Comparison of ENCODE assay signal across 8 cellular contexts in genomic region chr20:17648782-17649730, GRCh38. TPM values are rescaled to one million over a fixed set of nuclear protein-coding genes. Genes with fewer than 3 reads are reported as not detected.
DNase-seq lines count a peak whose midpoint lies in the region; ATAC-seq lines count a peak whose summit lies in the region.

No MANE protein-coding gene starts in this region.

- WGBS in mesenchymal stem cell, result 67% methylated on average over 17 of the region's 20 CpGs

- H3K9me3 ChIP-seq in mesenchymal stem cell (ENCODE audit: control insufficient read depth, low read length), result no peaks in the 10 kb centered on the region

- H2AK5ac ChIP-seq in mesenchymal stem cell (ENCODE audit: low read length, severe bottlenecking), result no peak overlapping the region

- peak overlapping the region in 1 of 2 experiments; percentile 52 for H3K18ac ChIP-seq in mesenchymal stem cell (ENCODE audit: low read depth in 1 of 2, low read length in 2 of 2)

- H3K14ac ChIP-seq in mesenchymal stem cell (ENCODE audit: low read length in 2 of 2), result no peak overlapping the region

- no peak overlapping the region for H3K23ac ChIP-seq in mesenchymal stem cell (ENCODE audit: low read length in 2 of 2)

- H3K4me3 Mint-ChIP-seq in activated CD4-positive, alpha-beta T cell treated with anti-CD3 and anti-CD28 coated beads for 36 hours, result no peak overlapping the region

- no peak overlapping the region for H3K4ac ChIP-seq in mesenchymal stem cell (ENCODE audit: low read depth in 1 of 2, low read length in 2 of 2)

- no peak overlapping the region for H3K4me2 ChIP-seq in mesenchymal stem cell (ENCODE audit: low read length, poor library complexity, severe bottlenecking)

- no peak overlapping the region for H4K8ac ChIP-seq in mesenchymal stem cell (ENCODE audit: low read length)

- peaks cover 13% of the 10 kb centered on the region for H3K79me1 ChIP-seq in mesenchymal stem cell (replicated peaks; ENCODE audit: low read length, poor library complexity, severe bottlenecking)

- peak; percentile 60 for DNase-seq in activated CD4-positive, alpha-beta T cell treated with anti-CD3 and anti-CD28 coated beads for 36 hours
- no peak for DNase-seq in activated CD4-positive, alpha-beta T cell treated with anti-CD3 and anti-CD28 coated beads for 1 hour
- DNase-seq in NCI-H510A treated with DMSO at 0.1 percent for 48 hours (lab: John Stamatoyannopoulos, UW) (peak; percentile 91), T47D (ENCODE audit: low read depth in 1 of 2, low spot score in 1 of 2) (peak; percentile 54 to 55), mesenchymal stem cell (peak; percentile 57)

- H3K27me3 ChIP-seq in mesenchymal stem cell (ENCODE audit: control insufficient read depth in 1 of 2, insufficient read depth in 1 of 2, low read length in 2 of 2), result no peaks in the 10 kb centered on the region

- no peak overlapping the region for H2BK120ac ChIP-seq in mesenchymal stem cell (ENCODE audit: low read depth, low read length)

- no peak overlapping the region for H2BK15ac ChIP-seq in mesenchymal stem cell (ENCODE audit: low read depth, poor library complexity, severe bottlenecking)

- in situ Hi-C loops in T47D (cut with HindIII; ENCODE audit: low pct_unique_long_range_greater_than_20kb, low sequenced_read_pairs), result no loop called here

- H2BK12ac ChIP-seq in mesenchymal stem cell (ENCODE audit: low read length in 2 of 2), result no peak overlapping the region

- H3K4me3 ChIP-seq in mesenchymal stem cell (ENCODE audit: insufficient read depth in 1 of 2, low read depth in 1 of 2, low read length in 2 of 2), result no peak overlapping the region

- peaks cover 28 to 67% of the 10 kb centered on the region in 2 experiments for H3K36me3 ChIP-seq in mesenchymal stem cell (ENCODE audit: control insufficient read depth in 1 of 2, insufficient read depth in 2 of 2, low read depth in 1 of 2, low read length in 2 of 2)

- H3K4me1 Mint-ChIP-seq in activated CD4-positive, alpha-beta T cell treated with anti-CD3 and anti-CD28 coated beads for 36 hours, result peaks cover 7% of the 10 kb centered on the region

- CTCF ChIA-PET in activated CD4-positive, alpha-beta T cell treated with anti-CD3 and anti-CD28 coated beads for 36 hours (lab: Charles Lee), result interaction anchor here (0.9 kb wide), 2 partner anchors 34 to 262 kb away, joined by 3 to 5 read pairs; no protein-coding TSS in a partner anchor

- no peak overlapping the region for H3K27ac ChIP-seq in mesenchymal stem cell (ENCODE audit: low read length, poor library complexity, severe bottlenecking)

- H3K9me3 Mint-ChIP-seq in activated CD4-positive, alpha-beta T cell treated with anti-CD3 and anti-CD28 coated beads for 36 hours (ENCODE audit: low read depth), result no peaks in the 10 kb centered on the region

- no peaks in the 10 kb centered on the region for H3K27me3 Mint-ChIP-seq in activated CD4-positive, alpha-beta T cell treated with anti-CD3 and anti-CD28 coated beads for 36 hours

- H3K27ac Mint-ChIP-seq in activated CD4-positive, alpha-beta T cell treated with anti-CD3 and anti-CD28 coated beads for 36 hours, result no peak overlapping the region

- intact Hi-C loops in activated CD4-positive, alpha-beta T cell treated with anti-CD3 and anti-CD28 coated beads for 36 hours (cut with DNase I, micrococcal nuclease), result loop anchor here in 1 of 2 experiments (1.0 kb wide), 1 partner anchor 112 kb away; no protein-coding TSS in a partner anchor

- H2BK5ac ChIP-seq in mesenchymal stem cell (ENCODE audit: low read depth, low read length, poor library complexity, severe bottlenecking), result no peak overlapping the region

- ATAC-seq in activated CD4-positive, alpha-beta T cell treated with anti-CD3 and anti-CD28 coated beads for 36 hours, result peak; percentile 66
- ATAC-seq in GM18861 (IDR thresholded peaks at IDR 0.05; ENCODE audit: unreplicated experiment), result no peak
- ATAC-seq in HG02588 (IDR thresholded peaks at IDR 0.05; ENCODE audit: unreplicated experiment), result no peak
- ATAC-seq in GM21619 (IDR thresholded peaks at IDR 0.05; ENCODE audit: unreplicated experiment), result no peak

- H4K91ac ChIP-seq in mesenchymal stem cell (ENCODE audit: low read length), result no peak overlapping the region

- POLR2A ChIA-PET in activated CD4-positive, alpha-beta T cell treated with anti-CD3 and anti-CD28 coated beads for 36 hours (lab: Charles Lee), result no interaction called here

- peak overlapping the region; percentile 29 for H3K9ac ChIP-seq in mesenchymal stem cell (ENCODE audit: low read length)

- H2AFZ ChIP-seq in mesenchymal stem cell (ENCODE audit: low read depth, low read length), result no peak overlapping the region

- H3K4me1 ChIP-seq in mesenchymal stem cell (ENCODE audit: control insufficient read depth, insufficient read depth, low read depth, low read length), result peaks cover 49% of the 10 kb centered on the region

- H3K36me3 Mint-ChIP-seq in activated CD4-positive, alpha-beta T cell treated with anti-CD3 and anti-CD28 coated beads for 36 hours (ENCODE audit: low read depth), result no peaks in the 10 kb centered on the region

RNA-seq across cellular contexts. Expression of gene RRBP1, which starts 33.0 kb away (rescaled TPM):
- 10 to 100 TPM; 21.1 to 24.9 TPM for total RNA-seq in activated CD4-positive, alpha-beta T cell treated with anti-CD3 and anti-CD28 coated beads for 36 hours
- polyA plus RNA-seq in mesenchymal stem cell (2013, experiment 1 of 2), result 209 TPM
- 195 TPM for polyA plus RNA-seq in mesenchymal stem cell (2013, experiment 2 of 2)

RNA-seq across cellular contexts. Expression of gene BANF2, which starts 50.7 kb away (rescaled TPM):
- not detected for total RNA-seq in activated CD4-positive, alpha-beta T cell treated with anti-CD3 and anti-CD28 coated beads for 36 hours
- not detected for polyA plus RNA-seq in mesenchymal stem cell (2013, experiment 1 of 2)
- polyA plus RNA-seq in mesenchymal stem cell (2013, experiment 2 of 2), result not detected
